In the genomic region with DNA sequence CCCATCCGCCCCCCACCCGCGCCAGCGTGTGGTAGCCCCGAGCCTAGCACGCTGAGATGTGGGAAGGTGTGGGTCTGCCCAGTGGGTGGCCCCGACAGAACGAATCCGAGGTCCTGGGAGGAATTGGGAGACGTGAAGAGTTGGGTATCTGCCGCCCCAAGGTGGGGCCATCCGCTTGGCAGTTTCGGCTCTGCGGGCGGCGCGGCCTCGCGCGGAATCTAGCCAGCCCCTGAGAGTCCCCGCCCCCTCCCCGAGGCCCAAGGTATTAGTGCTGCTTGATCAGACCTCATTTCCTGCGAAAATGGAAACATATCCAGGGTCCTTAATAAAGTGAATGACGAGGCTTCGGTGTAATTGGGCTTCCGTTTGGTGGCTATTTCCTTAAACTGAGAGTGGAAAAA, we compare ENCODE assay signal across 14 cellular contexts. TPM values are rescaled to one million over a fixed set of nuclear protein-coding genes. Genes with fewer than 3 reads are reported as not detected.
A peak's percentile ranks its signal among the peaks of the same experiment; 100 is the strongest.
DNase-seq lines count a peak whose midpoint lies in the region; ATAC-seq and TF ChIP-seq lines count a peak whose summit lies in the region.
"Had no signal": no experiment of that assay in that cellular context is flagged by ENCODE, and none has a peak within 500 bp of the region (broad histone marks: within the 10 kb centered on the region; RNA-seq: fewer than 3 reads in every experiment).

No MANE protein-coding gene starts in this region.

- CTCF ChIA-PET in CD8-positive, alpha-beta T cell (lab: Charles Lee), result interaction anchor here (1.3 to 7.3 kb wide), 6 partner anchors 7 to 356 kb away, joined by 4 to 118 read pairs (median 48); no protein-coding TSS in a partner anchor
- CTCF ChIA-PET in PC-9 (lab: Charles Lee), result no interaction called here

- no peak overlapping the region for H3K27ac Mint-ChIP-seq in CD8-positive, alpha-beta T cell
- no peak overlapping the region for H3K27ac Mint-ChIP-seq in activated T-helper 17 cell treated with anti-CD3 and anti-CD28 coated beads, Interleukin-2, amount 50 U/mL, for 72 hours
- H3K27ac Mint-ChIP-seq in natural killer cell treated with Interleukin-12 subunit alpha and Interleukin-12 subunit beta and Interleukin-15 and Interleukin-18, amount 100 ng/mL, for 72 hours, result no peak overlapping the region

- peak overlapping the region; percentile 15 for H3K4me3 Mint-ChIP-seq in CD8-positive, alpha-beta T cell
- peak overlapping the region; percentile 57 for H3K4me3 Mint-ChIP-seq in activated T-helper 17 cell treated with anti-CD3 and anti-CD28 coated beads, Interleukin-2, amount 50 U/mL, for 72 hours
- peak overlapping the region; percentile 12 for H3K4me3 Mint-ChIP-seq in natural killer cell treated with Interleukin-12 subunit alpha and Interleukin-12 subunit beta and Interleukin-15 and Interleukin-18, amount 100 ng/mL, for 72 hours

- H3K79me2 ChIP-seq in PC-9 (ENCODE audit: low read depth), result no peaks in the 10 kb centered on the region

- intact Hi-C loops in CD8-positive, alpha-beta T cell (cut with DNase I, micrococcal nuclease), result loop anchor here (5.0 to 10.0 kb wide), 4 partner anchors 56 to 629 kb away; a partner anchor contains a TSS
- intact Hi-C loops in PC-9 (cut with micrococcal nuclease; ENCODE audit: unreplicated experiment), result loop anchor here (5.0 kb wide), 1 partner anchor 76 kb away; no protein-coding TSS in a partner anchor

- H3K9ac ChIP-seq in HUES6 (ENCODE audit: low read length), result no peak overlapping the region

- BruUV-seq in PC-9 (replicated peaks; lab: Mats Ljungman, UMichigan), result no TSS peak

- no peaks in the 10 kb centered on the region for H3F3A ChIP-seq in PC-9 (ENCODE audit: insufficient read depth, low read depth)

- no peaks in the 10 kb centered on the region for H4K20me1 ChIP-seq in PC-9 (ENCODE audit: insufficient read depth)

- DNase-seq in CD8-positive, alpha-beta T cell, result no peak
- DNase-seq in natural killer cell treated with Interleukin-12 subunit alpha and Interleukin-12 subunit beta and Interleukin-15 and Interleukin-18, amount 100 ng/mL, for 72 hours (ENCODE audit: low spot score), result no peak
- DNase-seq in AG20443 (ENCODE audit: low spot score) (no peak), GF-D8 (lab: John Stamatoyannopoulos, UW) (no peak), PC-9 (no peak)
- DNase-seq: adrenal gland, Calu3, colonic mucosa, NCI-H446 treated with DMSO at 0.1 percent for 48 hours had no signal

- H3K36me3 ChIP-seq in CD8-positive, alpha-beta T cell (ENCODE audit: insufficient read depth, low read length), result no peaks in the 10 kb centered on the region
- H3K36me3 ChIP-seq in HUES6 (ENCODE audit: control insufficient read depth, insufficient read depth, low read length) (no peaks in the 10 kb centered on the region), PC-9 (ENCODE audit: low read depth) (no peaks in the 10 kb centered on the region)
- H3K36me3 ChIP-seq: adrenal gland, colonic mucosa, suprapubic skin had no signal

- H3K27ac ChIP-seq in CD8-positive, alpha-beta T cell (ENCODE audit: low read depth, low read length), result no peak overlapping the region
- H3K27ac ChIP-seq in HUES6 (ENCODE audit: low read depth, low read length) (no peak overlapping the region), PC-9 (no peak overlapping the region)
- H3K27ac ChIP-seq: adrenal gland, colonic mucosa, HL-60, suprapubic skin had no signal

- peaks cover 70% of the 10 kb centered on the region for H3K27me3 Mint-ChIP-seq in CD8-positive, alpha-beta T cell (ENCODE audit: low read depth)
- peaks cover 65% of the 10 kb centered on the region for H3K27me3 Mint-ChIP-seq in activated T-helper 17 cell treated with anti-CD3 and anti-CD28 coated beads, Interleukin-2, amount 50 U/mL, for 72 hours
- peaks cover 43 to 61% of the 10 kb centered on the region in 2 donors for H3K27me3 Mint-ChIP-seq in natural killer cell treated with Interleukin-12 subunit alpha and Interleukin-12 subunit beta and Interleukin-15 and Interleukin-18, amount 100 ng/mL, for 72 hours

- peak overlapping the region; percentile 15 for H3K4me3 ChIP-seq in CD8-positive, alpha-beta T cell (ENCODE audit: low read depth, low read length)
- peak overlapping the region; percentile 38; the same call in 1 of the 2 replicates for H3K4me3 ChIP-seq in HUES6 (ENCODE audit: low read depth, low read length)
- H3K4me3 ChIP-seq in PC-9, result no peak overlapping the region
- H3K4me3 ChIP-seq: adrenal gland, colonic mucosa, suprapubic skin had no signal

- H3K9me3 ChIP-seq in CD8-positive, alpha-beta T cell (ENCODE audit: low read length), result no peaks in the 10 kb centered on the region
- H3K9me3 ChIP-seq in HUES6 (ENCODE audit: control insufficient read depth, insufficient read depth, low read depth, low read length), result no peaks in the 10 kb centered on the region
- no peaks in the 10 kb centered on the region for H3K9me3 ChIP-seq in PC-9 (ENCODE audit: insufficient read depth, low read depth)
- H3K9me3 ChIP-seq: adrenal gland, colonic mucosa, suprapubic skin had no signal

- no peak for TF ChIP-seq CTCF in CD8-positive, alpha-beta T cell (IDR thresholded peaks at IDR 0.05)
- no peak for TF ChIP-seq CTCF in PC-9 (conservative IDR thresholded peaks at IDR 0.05)

- ATAC-seq in CD8-positive, alpha-beta T cell, result no peak
- no peak for ATAC-seq in activated T-helper 17 cell treated with anti-CD3 and anti-CD28 coated beads, Interleukin-2, amount 50 U/mL, for 72 hours (replicated peaks)
- no peak for ATAC-seq in natural killer cell treated with Interleukin-12 subunit alpha and Interleukin-12 subunit beta and Interleukin-15 and Interleukin-18, amount 100 ng/mL, for 72 hours

- H2AFZ ChIP-seq in PC-9, result no peak overlapping the region

- H3K27me3 ChIP-seq in CD8-positive, alpha-beta T cell (ENCODE audit: insufficient read depth, low read length), result peaks cover 65% of the 10 kb centered on the region
- H3K27me3 ChIP-seq in HUES6 (ENCODE audit: control insufficient read depth, insufficient read depth, low read length), result peaks cover 100% of the 10 kb centered on the region
- H3K27me3 ChIP-seq in PC-9 (ENCODE audit: insufficient read depth, low read depth), result peaks cover 39% of the 10 kb centered on the region

- H3K4me1 Mint-ChIP-seq in CD8-positive, alpha-beta T cell (ENCODE audit: low read depth), result peaks cover 29% of the 10 kb centered on the region
- peaks cover 5% of the 10 kb centered on the region for H3K4me1 Mint-ChIP-seq in activated T-helper 17 cell treated with anti-CD3 and anti-CD28 coated beads, Interleukin-2, amount 50 U/mL, for 72 hours
- H3K4me1 Mint-ChIP-seq in natural killer cell treated with Interleukin-12 subunit alpha and Interleukin-12 subunit beta and Interleukin-15 and Interleukin-18, amount 100 ng/mL, for 72 hours (ENCODE audit: low read depth in 2 of 2), result peaks cover 18 to 21% of the 10 kb centered on the region in 2 donors

- peaks cover 40% of the 10 kb centered on the region for H3K4me1 ChIP-seq in CD8-positive, alpha-beta T cell (ENCODE audit: insufficient read depth, low read length)
- H3K4me1 ChIP-seq in HUES6 (ENCODE audit: control insufficient read depth, insufficient read depth, low read length) (peaks cover 31% of the 10 kb centered on the region), PC-9 (replicated peaks; ENCODE audit: insufficient read depth) (0 out of 2 replicates have a peak, but pooled peaks cover 4% of the 10 kb centered on the region)
- H3K4me1 ChIP-seq: colonic mucosa had no signal

- H3K36me3 Mint-ChIP-seq in CD8-positive, alpha-beta T cell, result no peaks in the 10 kb centered on the region
- no peaks in the 10 kb centered on the region for H3K36me3 Mint-ChIP-seq in activated T-helper 17 cell treated with anti-CD3 and anti-CD28 coated beads, Interleukin-2, amount 50 U/mL, for 72 hours (ENCODE audit: low read depth)
- H3K36me3 Mint-ChIP-seq in natural killer cell treated with Interleukin-12 subunit alpha and Interleukin-12 subunit beta and Interleukin-15 and Interleukin-18, amount 100 ng/mL, for 72 hours, result no peaks in the 10 kb centered on the region

- no peaks in the 10 kb centered on the region for H3K9me2 ChIP-seq in PC-9 (ENCODE audit: insufficient read depth)

- H3K4me2 ChIP-seq in PC-9, result no peak overlapping the region

- no peaks in the 10 kb centered on the region for H3K9me3 Mint-ChIP-seq in CD8-positive, alpha-beta T cell
- H3K9me3 Mint-ChIP-seq in activated T-helper 17 cell treated with anti-CD3 and anti-CD28 coated beads, Interleukin-2, amount 50 U/mL, for 72 hours, result no peaks in the 10 kb centered on the region
- H3K9me3 Mint-ChIP-seq in natural killer cell treated with Interleukin-12 subunit alpha and Interleukin-12 subunit beta and Interleukin-15 and Interleukin-18, amount 100 ng/mL, for 72 hours, result no peaks in the 10 kb centered on the region

- POLR2A ChIA-PET in CD8-positive, alpha-beta T cell (lab: Charles Lee), result no interaction called here
- POLR2A ChIA-PET in PC-9 (lab: Charles Lee; ENCODE audit: unreplicated experiment), result no interaction called here

RNA-seq across cellular contexts. Expression of a gene that starts 13.1 kb away (rescaled TPM):
- not detected for total RNA-seq in CD8-positive, alpha-beta T cell
- not detected for total RNA-seq in activated T-helper 17 cell treated with anti-CD3 and anti-CD28 coated beads, Interleukin-2, amount 50 U/mL, for 72 hours
- total RNA-seq in natural killer cell treated with Interleukin-12 subunit alpha and Interleukin-12 subunit beta and Interleukin-15 and Interleukin-18, amount 100 ng/mL, for 72 hours, result not detected
- total RNA-seq in PC-9 (2021), result not detected in 2 replicates
- total RNA-seq: Calu3, colonic mucosa, mononuclear cell, suprapubic skin had no signal
